ENCODE assay signal across 23 cellular contexts in genomic region chr12:64577046-64577445, GRCh38.
"Had no signal": no experiment of that assay in that cellular context is flagged by ENCODE, and none has a peak within 500 bp of the region (broad histone marks: within the 10 kb centered on the region; RNA-seq: fewer than 3 reads in every experiment).

No MANE protein-coding gene starts in this region.

- H3K27me3 ChIP-seq: body of pancreas, esophagus squamous epithelium had no signal

- H3K36me3 ChIP-seq: esophagus squamous epithelium, WERI-Rb-1 had no signal

- DNase-seq: activated B cell treated with CpG ODN at 0.5 μM for 24 hours; activated CD4-positive, alpha-beta T cell treated with anti-CD3 and anti-CD28 coated beads for 48 hours; activated CD4-positive, alpha-beta T cell treated with anti-CD3 and anti-CD28 coated beads, Interleukin-2, amount 50 U/mL, for 1 hour; activated CD4-positive, alpha-beta T cell treated with anti-CD3 and anti-CD28 coated beads, Interleukin-2, amount 50 U/mL, for 48 hours; activated CD8-positive, alpha-beta memory T cell treated with anti-CD3 and anti-CD28 coated beads for 24 hours; activated CD8-positive, alpha-beta T cell treated with anti-CD3 and anti-CD28 coated beads for 36 hours; activated gamma-delta T cell treated with Interleukin-2 at 50 U/mL for 16 hours; activated naive CD4-positive, alpha-beta T cell treated with anti-CD3 and anti-CD28 coated beads, Interleukin-2, amount 50 U/mL, for 16 hours; activated naive CD4-positive, alpha-beta T cell treated with Interleukin-2 at 50 U/mL for 16 hours; activated T-cell treated with anti-CD3 and anti-CD28 coated beads, Interleukin-2, amount 50 U/mL, for 4 hours; amygdala; aorta; body of pancreas; caudate nucleus; effector CD8-positive, alpha-beta T cell; esophagus squamous epithelium; foreskin fibroblast; T-helper 1 cell; T-helper 17 cell; T1000; WERI-Rb-1 had no signal

- ATAC-seq: activated CD4-positive, CD25-positive, alpha-beta regulatory T cell treated with anti-CD3 and anti-CD28 coated beads, Interleukin-2, amount 50 U/mL, for 24 hours; activated CD8-positive, alpha-beta T cell treated with anti-CD3 and anti-CD28 coated beads for 36 hours; activated T-cell treated with anti-CD3 and anti-CD28 coated beads, Interleukin-2, amount 50 U/mL, for 4 hours; body of pancreas; T-helper 17 cell had no signal

- H3K4me3 ChIP-seq: body of pancreas, esophagus squamous epithelium had no signal

- H3K27ac ChIP-seq: body of pancreas, epithelial cell of prostate, esophagus squamous epithelium, WERI-Rb-1 had no signal
